ENCODE assay signal across 8 cellular contexts in genomic region chr4:52665592-52665991, GRCh38. TPM values are rescaled to one million over a fixed set of nuclear protein-coding genes. Genes with fewer than 3 reads are reported as not detected.
DNase-seq lines count a peak whose midpoint lies in the region; ATAC-seq and TF ChIP-seq lines count a peak whose summit lies in the region.

No MANE protein-coding gene starts in this region.

- peak; percentile 16 to 34 (median 16) for TF ChIP-seq CTCF in right lobe of liver (IDR thresholded peaks at IDR 0.05)

- no peaks in the 10 kb centered on the region for H3K36me3 Mint-ChIP-seq in T-helper 17 cell (ENCODE audit: low read depth)

- H3K27me3 ChIP-seq in right lobe of liver: no peaks in the 10 kb centered on the region

- WGBS in right lobe of liver (ENCODE audit: insufficient coverage, low coverage, low lambda C conversion rate, missing lambda C conversion rate): 24% methylated on average over 2 of the region's 2 CpGs

- no peak for TF ChIP-seq POLR2A in right lobe of liver (IDR thresholded peaks at IDR 0.05)

- intact Hi-C loops in right lobe of liver (cut with DNase I): no loop called here

- H3K4me1 ChIP-seq in right lobe of liver: no peaks in the 10 kb centered on the region

- peak; percentile 75 for ATAC-seq in HG03060 (IDR thresholded peaks at IDR 0.05; ENCODE audit: low read depth, unreplicated experiment)
- peak; percentile 73 for ATAC-seq in T-helper 17 cell
- peak in 3 of 4 donors; percentile 41 to 58 (median 46) for ATAC-seq in right lobe of liver
- ATAC-seq in HG02981 (IDR thresholded peaks at IDR 0.05; ENCODE audit: unreplicated experiment): no peak

- H3K4me3 Mint-ChIP-seq in T-helper 17 cell: no peak overlapping the region

- H3K27me3 Mint-ChIP-seq in T-helper 17 cell: peaks cover 24% of the 10 kb centered on the region

- H3K27ac Mint-ChIP-seq in T-helper 17 cell: peak overlapping the region; percentile 12

- no peak overlapping the region for H3K27ac ChIP-seq in right lobe of liver

- H3K9me3 ChIP-seq in T-helper 17 cell (ENCODE audit: control insufficient read depth, low read length, poor library complexity, severe bottlenecking) (no peaks in the 10 kb centered on the region), right lobe of liver (no peaks in the 10 kb centered on the region)

- H3K4me3 ChIP-seq in right lobe of liver: no peak overlapping the region

- DNase-seq in NCI-H146 (lab: John Stamatoyannopoulos, UW) (peak; percentile 21), NCI-H146 treated with DMSO at 0.1 percent for 48 hours (lab: John Stamatoyannopoulos, UW; ENCODE audit: unreplicated experiment) (no peak), T-helper 17 cell (no peak), right lobe of liver (no peak), ureter (ENCODE audit: low spot score) (no peak)
- no peak for DNase-seq in stimulated activated CD4-positive, alpha-beta T cell treated with anti-CD3 and anti-CD28 coated beads, Interleukin-15, amount 100 ng/mL, for 24 hours

- peaks cover 16% of the 10 kb centered on the region for H3K4me1 Mint-ChIP-seq in T-helper 17 cell

- H3K36me3 ChIP-seq in right lobe of liver: no peaks in the 10 kb centered on the region

RNA-seq across cellular contexts. Expression of gene USP46, which starts 6.5 kb away (rescaled TPM):
- 10 to 100 TPM; 22.5 to 24.0 TPM for total RNA-seq in T-helper 17 cell
- total RNA-seq in right lobe of liver: 1 to 10 TPM; 4.0 to 5.7 (median 4.9) TPM
- total RNA-seq in ureter: 34.6 TPM
